9 cellular contexts compared by ENCODE assay signal in the genomic region with DNA sequence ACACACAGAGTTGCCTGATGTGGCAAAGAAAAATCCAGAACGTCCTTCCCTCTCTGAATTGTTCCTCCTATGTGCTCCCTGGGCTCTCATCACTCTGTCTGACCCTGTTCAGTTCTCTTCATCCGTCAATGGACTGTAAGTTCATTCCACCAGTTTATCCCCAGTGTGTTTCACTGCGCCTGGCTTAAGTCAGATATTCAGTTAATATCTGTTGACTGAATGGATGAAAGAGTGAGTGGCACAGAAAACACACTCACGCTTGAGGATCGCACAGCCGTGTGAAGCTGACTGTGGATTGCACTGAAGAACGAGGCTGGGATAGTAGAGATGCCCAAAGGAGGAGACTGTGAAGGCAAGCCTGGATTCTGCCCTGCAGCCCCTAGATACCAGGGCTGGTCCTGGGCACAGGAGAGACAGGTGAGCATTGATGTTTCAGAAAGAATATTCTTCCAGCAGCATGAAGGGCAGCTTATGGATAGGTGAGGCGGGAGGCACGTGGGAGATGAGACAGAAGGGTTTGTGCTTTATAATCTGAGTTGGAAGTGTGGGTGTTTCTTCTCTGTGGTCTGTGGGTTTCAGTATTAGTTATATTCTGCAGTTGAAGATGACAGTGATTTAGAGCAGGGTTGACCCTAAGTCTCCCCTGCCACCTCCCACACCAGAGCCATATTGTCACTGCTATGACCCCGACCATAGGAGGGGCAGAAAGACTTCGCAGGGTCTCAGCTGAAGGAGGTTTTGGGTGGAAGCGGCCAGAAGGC.
DNase-seq lines count a peak whose midpoint lies in the region; ATAC-seq and TF ChIP-seq lines count a peak whose summit lies in the region.
"Had no signal": no experiment of that assay in that cellular context is flagged by ENCODE, and none has a peak within 500 bp of the region (broad histone marks: within the 10 kb centered on the region; RNA-seq: fewer than 3 reads in every experiment).

No MANE protein-coding gene starts in this region.

- H3K9me3 Mint-ChIP-seq in Calu3 (ENCODE audit: low read depth, unreplicated experiment) = no peaks in the 10 kb centered on the region

- peak overlapping the region; percentile 51 for H3K27ac Mint-ChIP-seq in Calu3 (ENCODE audit: unreplicated experiment)

- intact Hi-C loops in Calu3 (cut with micrococcal nuclease; ENCODE audit: unreplicated experiment) (no loop called here), psoas muscle (cut with DNase I) (loop anchor here in 1 of 2 donors (10.0 kb wide), 1 partner anchor 54 kb away; no protein-coding TSS in a partner anchor)

- H3K4me1 ChIP-seq in psoas muscle = peaks cover 14% of the 10 kb centered on the region
- H3K4me1 ChIP-seq in gastroesophageal sphincter = peaks cover 9 to 31% (median 9%) of the 10 kb centered on the region in 3 donors

- H3K27ac ChIP-seq in psoas muscle (no peak overlapping the region), gastroesophageal sphincter (no peak overlapping the region)

- peak overlapping the region; percentile 2 for H3K4me3 Mint-ChIP-seq in Calu3 (ENCODE audit: low read depth, unreplicated experiment)

- 69 to 78% (median 70%) methylated on average over 12 of the region's 12 CpGs for WGBS in psoas muscle, 3 donors
- 62 to 79% methylated on average over 8 to 10 of the region's 12 CpGs for WGBS in gastroesophageal sphincter (ENCODE audit: low coverage in 1 of 2), 2 donors

- H3K4me3 ChIP-seq in psoas muscle (no peak overlapping the region), gastroesophageal sphincter (no peak overlapping the region)

- peak; percentile 99 for ATAC-seq in GM19035 (IDR thresholded peaks at IDR 0.05; ENCODE audit: unreplicated experiment)
- peak; percentile 98 for ATAC-seq in HG02678 (IDR thresholded peaks at IDR 0.05; ENCODE audit: unreplicated experiment)
- peak; percentile 100 for ATAC-seq in HG03575 (IDR thresholded peaks at IDR 0.05; ENCODE audit: extremely low read depth, insufficient number of reproducible peaks, low FRiP score, unreplicated experiment)
- no peak for ATAC-seq in psoas muscle
- ATAC-seq in gastroesophageal sphincter = no peak

- no peaks in the 10 kb centered on the region for H3K36me3 ChIP-seq in psoas muscle (ENCODE audit: insufficient read depth in 1 of 2, low read depth in 1 of 2)
- H3K36me3 ChIP-seq in gastroesophageal sphincter = no peaks in the 10 kb centered on the region

- H3K36me3 Mint-ChIP-seq in Calu3 (ENCODE audit: insufficient read depth, unreplicated experiment) = peaks cover 16% of the 10 kb centered on the region

- DNase-seq in Calu3 (no peak), psoas muscle (no peak), C1 segment of cervical spinal cord (lab: John Stamatoyannopoulos, UW) (no peak)
- DNase-seq in activated CD4-positive, alpha-beta T cell treated with anti-CD3 and anti-CD28 coated beads for 4 hours = no peak
- DNase-seq: nucleus accumbens had no signal

- H3K27me3 ChIP-seq in psoas muscle (ENCODE audit: insufficient read depth in 3 of 3, low read length in 2 of 3) (no peaks in the 10 kb centered on the region), gastroesophageal sphincter (no peaks in the 10 kb centered on the region)

- BruUV-seq in Calu3 (replicated peaks; lab: Mats Ljungman, UMichigan) = no TSS peak

- TF ChIP-seq EP300 in gastroesophageal sphincter (IDR thresholded peaks at IDR 0.05) = no peak

- H3K9me3 ChIP-seq in psoas muscle (no peaks in the 10 kb centered on the region), gastroesophageal sphincter (no peaks in the 10 kb centered on the region)

- peaks cover 63% of the 10 kb centered on the region for H3K4me1 Mint-ChIP-seq in Calu3 (ENCODE audit: low read depth, unreplicated experiment)

- CTCF ChIA-PET in Calu3 (lab: Charles Lee) = interaction anchor here (1.6 kb wide), 1 partner anchor 15 kb away, joined by 4 read pairs; no protein-coding TSS in a partner anchor

- no peak for TF ChIP-seq POLR2A in gastroesophageal sphincter (IDR thresholded peaks at IDR 0.05)

- TF ChIP-seq CTCF in Calu3 (IDR thresholded peaks at IDR 0.05; ENCODE audit: unreplicated experiment) (no peak), psoas muscle (IDR thresholded peaks at IDR 0.05) (no peak), gastroesophageal sphincter (IDR thresholded peaks at IDR 0.05) (no peak)

- H3K27me3 Mint-ChIP-seq in Calu3 (ENCODE audit: unreplicated experiment) = no peaks in the 10 kb centered on the region

Comparison
In these comparisons a context has a peak if more than half of its experiments do, and no peak if none do; other contexts are left out.
1. ATAC-seq: peak in GM19035 (single experiment), HG02678 (single experiment) and HG03575 (single experiment); none in psoas muscle (0 of 4) and gastroesophageal sphincter (single experiment).